In the genomic region with DNA sequence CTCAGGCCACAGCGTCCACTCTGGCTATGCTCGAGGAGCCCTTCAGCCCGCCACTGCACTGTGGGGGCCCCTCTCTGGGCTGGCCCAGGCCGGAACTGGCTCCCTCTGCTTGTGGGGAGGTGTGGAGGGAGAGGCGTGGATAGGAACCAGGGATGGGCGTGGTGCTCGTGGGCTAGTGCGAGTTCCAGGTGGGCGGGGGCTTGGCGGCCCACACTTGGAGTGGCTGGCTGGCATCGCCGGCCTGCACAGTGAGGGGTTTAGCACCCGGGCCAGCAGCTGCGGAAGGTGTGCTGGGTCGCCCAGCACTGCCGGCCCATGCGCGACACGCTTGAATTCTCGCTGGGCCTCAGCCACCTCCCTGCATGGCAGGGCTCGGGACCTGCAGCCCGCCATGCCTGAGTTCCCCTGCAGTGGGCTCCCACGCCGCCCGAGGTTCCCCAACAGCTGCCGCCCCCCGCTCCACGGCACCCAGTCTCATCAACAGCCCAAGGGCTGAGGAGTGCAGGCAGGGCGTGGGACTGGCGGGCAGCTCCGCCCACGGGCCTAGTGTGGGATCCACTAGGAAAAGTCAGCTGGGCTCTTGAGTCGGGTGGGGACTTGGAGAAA, we compare ENCODE assay signal across 27 cellular contexts.
"Had no signal": no experiment of that assay in that cellular context is flagged by ENCODE, and none has a peak within 500 bp of the region (broad histone marks: within the 10 kb centered on the region; RNA-seq: fewer than 3 reads in every experiment).

No MANE protein-coding gene starts in this region.

- H3K4me3 Mint-ChIP-seq: activated B cell treated with CpG ODN at 0.5 μM for 24 hours; activated CD8-positive, alpha-beta T cell treated with anti-CD3 and anti-CD28 coated beads for 36 hours; activated naive CD8-positive, alpha-beta T cell; activated T-cell treated with anti-CD3 and anti-CD28 coated beads, Interleukin-2, amount 50 U/mL, for 4 hours; activated T-helper 1 cell treated with anti-CD3 and anti-CD28 coated beads, Interleukin-12 subunit alpha, Interleukin-12 subunit beta, Interleukin-2, Interleukin-4 antibody, amounts not matched to agents 30 ng/mL and 10 ng/mL and 1 ng/mL, durations not matched to agents 14 hours and 24 hours and 36 hours; T-helper 17 cell; T-helper 2 cell treated with Interferon-gamma antibody and Interleukin-4, amounts not matched to agents 5 μg/mL and 100 μg/mL, for 36 hours had no signal

- DNase-seq: activated B cell treated with CpG ODN at 0.5 μM for 24 hours; activated CD4-positive, alpha-beta T cell treated with anti-CD3 and anti-CD28 coated beads for 48 hours; activated CD4-positive, alpha-beta T cell treated with anti-CD3 and anti-CD28 coated beads, Interleukin-2, amount 50 U/mL, for 1 hour; activated CD4-positive, alpha-beta T cell treated with anti-CD3 and anti-CD28 coated beads, Interleukin-2, amount 50 U/mL, for 48 hours; activated CD8-positive, alpha-beta memory T cell treated with anti-CD3 and anti-CD28 coated beads for 24 hours; activated CD8-positive, alpha-beta T cell treated with anti-CD3 and anti-CD28 coated beads for 36 hours; activated effector memory CD4-positive, alpha-beta T cell treated with anti-CD3 and anti-CD28 coated beads, Interleukin-2, amount 50 U/mL, for 16 hours; activated naive CD4-positive, alpha-beta T cell treated with anti-CD3 and anti-CD28 coated beads, Interleukin-2, amount 50 U/mL, for 16 hours; activated naive CD4-positive, alpha-beta T cell treated with Interleukin-2 at 50 U/mL for 16 hours; activated T-cell treated with anti-CD3 and anti-CD28 coated beads, Interleukin-2, amount 50 U/mL, for 4 hours; amniotic stem cell; anterior cingulate cortex; body of pancreas; caudate nucleus; colonic mucosa; effector CD8-positive, alpha-beta T cell; foreskin fibroblast; T-helper 1 cell; T-helper 17 cell; T1000; WERI-Rb-1 had no signal

- H3K9me3 Mint-ChIP-seq: activated CD8-positive, alpha-beta T cell treated with anti-CD3 and anti-CD28 coated beads for 36 hours; activated T-cell treated with anti-CD3 and anti-CD28 coated beads, Interleukin-2, amount 50 U/mL, for 4 hours; activated T-helper 1 cell treated with anti-CD3 and anti-CD28 coated beads, Interleukin-12 subunit alpha, Interleukin-12 subunit beta, Interleukin-2, Interleukin-4 antibody, amounts not matched to agents 30 ng/mL and 10 ng/mL and 1 ng/mL, durations not matched to agents 14 hours and 24 hours and 36 hours; activated T-helper 2 cell treated with anti-CD3 and anti-CD28 coated beads, Interferon-gamma antibody, Interleukin-2, Interleukin-4, amounts not matched to agents 10 μg/mL and 5 μg/mL and 100 μg/mL, durations not matched to agents 14 hours and 24 hours and 36 hours; T-helper 2 cell treated with Interferon-gamma antibody and Interleukin-4, amounts not matched to agents 5 μg/mL and 100 μg/mL, for 36 hours had no signal

- H3K27me3 ChIP-seq: body of pancreas, colonic mucosa had no signal

- H3K4me1 ChIP-seq: body of pancreas, colonic mucosa had no signal

- H3K4me1 Mint-ChIP-seq: activated B cell treated with CpG ODN at 0.5 μM for 24 hours had no signal

- H3K27ac Mint-ChIP-seq: activated B cell treated with CpG ODN at 0.5 μM for 24 hours; activated CD8-positive, alpha-beta T cell treated with anti-CD3 and anti-CD28 coated beads for 36 hours; activated naive CD8-positive, alpha-beta T cell; activated T-helper 1 cell treated with anti-CD3 and anti-CD28 coated beads, Interleukin-12 subunit alpha, Interleukin-12 subunit beta, Interleukin-2, Interleukin-4 antibody, amounts not matched to agents 30 ng/mL and 10 ng/mL and 1 ng/mL, durations not matched to agents 14 hours and 24 hours and 36 hours; activated T-helper 2 cell treated with anti-CD3 and anti-CD28 coated beads, Interferon-gamma antibody, Interleukin-2, Interleukin-4, amounts not matched to agents 10 μg/mL and 5 μg/mL and 100 μg/mL, durations not matched to agents 14 hours and 24 hours and 36 hours; T-helper 17 cell; T-helper 2 cell treated with Interferon-gamma antibody and Interleukin-4, amounts not matched to agents 5 μg/mL and 100 μg/mL, for 36 hours had no signal

- H3K36me3 Mint-ChIP-seq: activated naive CD8-positive, alpha-beta T cell had no signal

- H3K27ac ChIP-seq: body of pancreas, colonic mucosa, WERI-Rb-1 had no signal

- ATAC-seq: activated CD4-positive, CD25-positive, alpha-beta regulatory T cell treated with anti-CD3 and anti-CD28 coated beads, Interleukin-2, amount 50 U/mL, for 24 hours; activated CD8-positive, alpha-beta T cell treated with anti-CD3 and anti-CD28 coated beads for 36 hours; activated T-cell treated with anti-CD3 and anti-CD28 coated beads, Interleukin-2, amount 50 U/mL, for 4 hours; body of pancreas; esophagus mucosa; T-helper 17 cell had no signal

- H3K36me3 ChIP-seq: colonic mucosa, WERI-Rb-1 had no signal

- H3K4me3 ChIP-seq: body of pancreas, colonic mucosa had no signal

- H3K9me3 ChIP-seq: body of pancreas, colonic mucosa had no signal
